In the genomic region with DNA sequence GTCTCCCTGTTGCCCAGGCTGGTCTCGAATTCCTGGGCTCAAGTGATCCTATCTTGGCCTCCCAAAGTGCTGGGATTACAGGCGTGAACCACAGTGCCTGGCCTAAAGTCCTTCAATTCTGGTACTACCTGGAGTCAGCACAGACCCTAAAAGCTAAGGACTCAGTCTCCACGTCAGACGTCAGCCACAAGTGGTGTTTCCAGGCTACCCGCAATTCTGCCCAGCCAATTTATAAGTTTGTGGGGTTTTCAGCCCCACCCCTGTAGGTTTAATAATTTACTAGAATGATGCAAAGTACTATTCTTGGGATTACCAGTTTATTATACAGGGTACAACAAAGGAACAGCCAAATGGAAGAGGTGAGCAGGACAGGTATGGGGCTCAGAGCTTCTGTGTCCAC, we compare ENCODE assay signal across 21 cellular contexts. TPM values are rescaled to one million over a fixed set of nuclear protein-coding genes. Genes with fewer than 3 reads are reported as not detected.
DNase-seq lines count a peak whose midpoint lies in the region; ATAC-seq, FAIRE-seq and TF ChIP-seq lines count a peak whose summit lies in the region.
"Had no signal": no experiment of that assay in that cellular context is flagged by ENCODE, and none has a peak within 500 bp of the region (broad histone marks: within the 10 kb centered on the region; RNA-seq: fewer than 3 reads in every experiment).

No MANE protein-coding gene starts in this region.

- ATAC-seq in right lobe of liver (peak; percentile 76 to 87 (median 78)), upper lobe of left lung (ENCODE audit: low FRiP score in 2 of 2) (no peak)
- ATAC-seq: CD8-positive, alpha-beta T cell had no signal

- no peaks in the 10 kb centered on the region for H3K4me1 Mint-ChIP-seq in endodermal cell

- intact Hi-C loops in colonic mucosa (cut with DNase I) (no loop called here), right lobe of liver (cut with DNase I) (no loop called here)

- TF ChIP-seq CTCF in 22Rv1 (IDR thresholded peaks at IDR 0.05) = no peak
- TF ChIP-seq CTCF in colonic mucosa (IDR thresholded peaks at IDR 0.05) = no peak
- TF ChIP-seq CTCF in right lobe of liver (IDR thresholded peaks at IDR 0.05) = no peak
- no peak for TF ChIP-seq CTCF in upper lobe of left lung (IDR thresholded peaks at IDR 0.05)
- no peak for TF ChIP-seq CTCF in endodermal cell (conservative IDR thresholded peaks at IDR 0.05)

- no peak overlapping the region for H3K4me3 Mint-ChIP-seq in endodermal cell
- H3K4me3 Mint-ChIP-seq: CD8-positive, alpha-beta T cell had no signal

- TF ChIP-seq POLR2A in right lobe of liver (IDR thresholded peaks at IDR 0.05) = no peak
- no peak for TF ChIP-seq POLR2A in upper lobe of left lung (IDR thresholded peaks at IDR 0.05)

- H3K4me3 ChIP-seq in colonic mucosa (no peak overlapping the region), right lobe of liver (no peak overlapping the region), small intestine (ENCODE audit: low read depth in 1 of 2, low read length in 2 of 2) (no peak overlapping the region), upper lobe of left lung (no peak overlapping the region), endodermal cell (ENCODE audit: low read length) (no peak overlapping the region)
- H3K4me3 ChIP-seq: GM23248, HAP-1 had no signal

- DNase-seq in colonic mucosa (peak; percentile 48), right lobe of liver (no peak), small intestine (peak; percentile 69), HuH-7 (ENCODE audit: low spot score) (no peak), upper lobe of left lung (no peak), endodermal cell (no peak)
- DNase-seq: AML-193; C1 segment of cervical spinal cord; CD8-positive, alpha-beta T cell; GM23248; IMR-90; NCI-H1105; NCI-H146; NCI-H2029; NCI-H2227 treated with DMSO at 0.1 percent for 48 hours; NCI-H510A; SIG-M5 had no signal

- WGBS in right lobe of liver (ENCODE audit: insufficient coverage, low coverage, low lambda C conversion rate, missing lambda C conversion rate) = 57% methylated on average over 5 of the region's 5 CpGs
- WGBS in small intestine, 3 donors = 53 to 80% (median 62%) methylated on average over 5 of the region's 5 CpGs
- whole genome bisulfite sequencing in upper lobe of left lung, 2 donors = 96 to 100% methylated on average over 4 to 5 of the region's 5 CpGs
- 90 to 94% methylated on average over 4 to 5 of the region's 5 CpGs for WGBS in endodermal cell (ENCODE audit: insufficient coverage in 1 of 2, insufficient read length in 1 of 2), 2 experiments

- H3K9me3 ChIP-seq in colonic mucosa (no peaks in the 10 kb centered on the region), right lobe of liver (no peaks in the 10 kb centered on the region), small intestine (ENCODE audit: control insufficient read depth, low read depth) (no peaks in the 10 kb centered on the region), upper lobe of left lung (peaks cover 0 to 13% (median 3%) of the 10 kb centered on the region in 4 donors), endodermal cell (ENCODE audit: control insufficient read depth, low read length) (peaks cover 26% of the 10 kb centered on the region)

- H3K27ac ChIP-seq in 22Rv1 (peak overlapping the region; percentile 18; the same call in 1 of the 2 replicates), colonic mucosa (peak overlapping the region; percentile 25), right lobe of liver (peak overlapping the region in 2 of 3 donors; percentile 12 to 34), small intestine (ENCODE audit: low read depth in 1 of 2, low read length in 1 of 2) (peak overlapping the region in 1 of 2 donors; percentile 81), upper lobe of left lung (no peak overlapping the region), endodermal cell (ENCODE audit: low read depth, low read length) (no peak overlapping the region)
- H3K27ac ChIP-seq: GM23248 had no signal

- no peak for FAIRE-seq in small intestine (lab: Jason Lieb, UNC)
- FAIRE-seq: G401.6, GM12892 had no signal

- H3K9ac ChIP-seq in colonic mucosa (ENCODE audit: low read depth in 2 of 2, low read length in 2 of 2) = peak overlapping the region in 1 of 2 donors; percentile 36
- H3K9ac ChIP-seq in endodermal cell (ENCODE audit: extremely low read depth, low read length, poor library complexity, severe bottlenecking) = no peak overlapping the region
- H3K9ac ChIP-seq: GM23248 had no signal

- no peaks in the 10 kb centered on the region for H3K27me3 ChIP-seq in colonic mucosa
- H3K27me3 ChIP-seq in right lobe of liver = no peaks in the 10 kb centered on the region
- no peaks in the 10 kb centered on the region for H3K27me3 ChIP-seq in small intestine (ENCODE audit: control insufficient read depth in 2 of 2, insufficient read depth in 2 of 2, low read length in 2 of 2)
- H3K27me3 ChIP-seq in upper lobe of left lung = no peaks in the 10 kb centered on the region
- H3K27me3 ChIP-seq in endodermal cell (ENCODE audit: control insufficient read depth, insufficient read depth, low read length, poor library complexity, severe bottlenecking) = no peaks in the 10 kb centered on the region

- H3K36me3 ChIP-seq in colonic mucosa (no peaks in the 10 kb centered on the region), right lobe of liver (peaks cover 0 to 10% (median 0%) of the 10 kb centered on the region in 4 donors), small intestine (ENCODE audit: control insufficient read depth in 2 of 2, insufficient read depth in 2 of 2, low read length in 2 of 2) (peaks cover 0 to 2% of the 10 kb centered on the region in 2 donors), upper lobe of left lung (peaks cover 0 to 16% (median 9%) of the 10 kb centered on the region in 4 donors), endodermal cell (ENCODE audit: control insufficient read depth, insufficient read depth, low read length) (peaks cover 43% of the 10 kb centered on the region)

- TF ChIP-seq EP300 in upper lobe of left lung (IDR thresholded peaks at IDR 0.05) = no peak

- peaks cover 70% of the 10 kb centered on the region for H3K36me3 Mint-ChIP-seq in endodermal cell (ENCODE audit: low read depth)

- peaks cover 10% of the 10 kb centered on the region for H3K4me1 ChIP-seq in colonic mucosa
- H3K4me1 ChIP-seq in right lobe of liver = peaks cover 0 to 11% (median 0%) of the 10 kb centered on the region in 4 donors
- no peaks in the 10 kb centered on the region for H3K4me1 ChIP-seq in small intestine (ENCODE audit: control insufficient read depth in 2 of 2, insufficient read depth in 1 of 2, low read depth in 1 of 2, low read length in 1 of 2)
- no peaks in the 10 kb centered on the region for H3K4me1 ChIP-seq in upper lobe of left lung
- H3K4me1 ChIP-seq in endodermal cell (ENCODE audit: control insufficient read depth, insufficient read depth, low read length) = no peaks in the 10 kb centered on the region
- H3K4me1 ChIP-seq: HAP-1 had no signal

- peaks cover 46% of the 10 kb centered on the region for H3K9me3 Mint-ChIP-seq in endodermal cell

- H3K27me3 Mint-ChIP-seq in endodermal cell (ENCODE audit: insufficient read depth) = no peaks in the 10 kb centered on the region

- H3K27ac Mint-ChIP-seq in endodermal cell = no peak overlapping the region

RNA-seq across cellular contexts. Expression of a gene that starts 10.6 kb away (rescaled TPM):
- total RNA-seq in colonic mucosa = 10 to 100 TPM; 40.4 to 41.0 TPM
- 10 to 100 TPM; 12.3 to 14.4 (median 13.1) TPM for total RNA-seq in right lobe of liver
- 10 to 100 TPM; 13.8 to 27.3 (median 18.4) TPM for polyA plus RNA-seq in small intestine
- 100 to 1,000 TPM in 1 of 6 donors, 10 to 100 TPM in 5; 22.6 to 144 (median 43.0) TPM for total RNA-seq in upper lobe of left lung
- 10 to 100 TPM; 51.0 to 52.2 TPM for total RNA-seq in endodermal cell
- 41.5 TPM for polyA plus RNA-seq in endodermal cell (2013, experiment 1 of 2)
- polyA plus RNA-seq in endodermal cell (2013, experiment 2 of 2) = 38.8 TPM

Comparison
In these comparisons a context has a peak if more than half of its experiments do, and no peak if none do; other contexts are left out.
1. H3K27ac ChIP-seq: peak in 22Rv1 (single experiment), colonic mucosa (single experiment) and right lobe of liver (2 of 3); none in upper lobe of left lung (0 of 4) and endodermal cell (single experiment).
2. DNase-seq: peak in colonic mucosa (single experiment) and small intestine (single experiment); none in right lobe of liver (0 of 3), HuH-7 (single experiment), upper lobe of left lung (0 of 2) and endodermal cell (single experiment).
3. ATAC-seq: peak in right lobe of liver (4 of 4); none in upper lobe of left lung (0 of 2).